16 cellular contexts compared by ENCODE assay signal in the genomic region with DNA sequence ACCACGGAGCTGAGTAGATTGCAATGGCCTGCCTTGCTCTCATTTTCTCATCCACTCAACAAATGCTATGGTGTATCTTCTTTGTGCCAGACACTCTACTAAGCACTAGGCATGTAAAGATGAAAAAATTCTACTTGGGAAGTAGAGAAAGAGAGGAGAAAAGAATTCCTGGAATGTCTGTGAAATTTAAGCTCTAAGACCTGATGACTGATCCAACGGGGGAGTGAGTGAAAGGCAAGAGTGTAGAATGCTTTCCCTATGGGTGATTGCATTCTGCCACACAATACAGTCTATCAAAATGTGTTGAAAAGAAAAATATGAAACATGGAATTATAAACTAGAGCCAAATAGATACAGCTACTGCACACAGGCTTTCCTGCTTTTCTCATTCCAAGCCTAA.
DNase-seq lines count a peak whose midpoint lies in the region; ATAC-seq and TF ChIP-seq lines count a peak whose summit lies in the region.
"Had no signal": no experiment of that assay in that cellular context is flagged by ENCODE, and none has a peak within 500 bp of the region (broad histone marks: within the 10 kb centered on the region; RNA-seq: fewer than 3 reads in every experiment).

No MANE protein-coding gene starts in this region.

- no peak overlapping the region for H3K27ac ChIP-seq in GM23248
- H3K27ac ChIP-seq in stomach = no peak overlapping the region
- H3K27ac ChIP-seq: right lobe of liver, tibial artery had no signal

- no peaks in the 10 kb centered on the region for H3K27me3 ChIP-seq in GM23248 (replicated peaks; ENCODE audit: insufficient read depth)
- no peaks in the 10 kb centered on the region for H3K27me3 ChIP-seq in stomach
- H3K27me3 ChIP-seq: tibial artery had no signal

- no peak overlapping the region for H3K4me3 Mint-ChIP-seq in WTC11
- H3K4me3 Mint-ChIP-seq: activated naive CD4-positive, alpha-beta T cell treated with anti-CD3 and anti-CD28 coated beads, Interleukin-2, amount 10 ng/mL, durations not matched to agents 7 days and 5 days had no signal

- in situ Hi-C loops in GM23248 (cut with MboI) = no loop called here

- H2AFZ ChIP-seq in GM23248 = no peak overlapping the region

- H3K4me1 ChIP-seq in GM23248 (ENCODE audit: insufficient read depth) (peaks cover 11% of the 10 kb centered on the region; the same call in 1 of the 2 replicates), stomach (no peaks in the 10 kb centered on the region)
- H3K4me1 ChIP-seq: right lobe of liver, tibial artery had no signal

- POLR2A ChIA-PET in WTC11 (lab: Charles Lee) = no interaction called here

- 2 to 3% methylated on average over 2 of the region's 2 CpGs for WGBS in GM23248 (ENCODE audit: low coverage in 1 of 2, low lambda C conversion rate in 2 of 2, missing lambda C conversion rate in 2 of 2), 2 experiments
- WGBS in stomach, 5 donors = 63 to 72% (median 68%) methylated on average over 2 of the region's 2 CpGs

- H3K4me3 ChIP-seq in GM23248 = no peak overlapping the region
- H3K4me3 ChIP-seq in stomach = no peak overlapping the region
- H3K4me3 ChIP-seq: right lobe of liver, tibial artery had no signal

- no peaks in the 10 kb centered on the region for H3K79me2 ChIP-seq in GM23248 (ENCODE audit: insufficient read depth)

- no peak for TF ChIP-seq EP300 in stomach (IDR thresholded peaks at IDR 0.05)

- no peak for TF ChIP-seq POLR2A in stomach (IDR thresholded peaks at IDR 0.05)

- H3F3A ChIP-seq in GM23248 (ENCODE audit: insufficient read depth) = 0 out of 2 replicates have a peak, but pooled peaks cover 5% of the 10 kb centered on the region

- peaks cover 17% of the 10 kb centered on the region for H3K4me1 Mint-ChIP-seq in WTC11
- H3K4me1 Mint-ChIP-seq: activated naive CD4-positive, alpha-beta T cell treated with anti-CD3 and anti-CD28 coated beads, Interleukin-2, amount 10 ng/mL, durations not matched to agents 7 days and 5 days had no signal

- peak overlapping the region; percentile 12 for H3K4me2 ChIP-seq in GM23248 (ENCODE audit: unreplicated experiment)

- H3K36me3 ChIP-seq in GM23248 (ENCODE audit: low read depth) (no peaks in the 10 kb centered on the region), stomach (no peaks in the 10 kb centered on the region)
- H3K36me3 ChIP-seq: right lobe of liver, tibial artery had no signal

- no peaks in the 10 kb centered on the region for H3K9me3 ChIP-seq in GM23248 (ENCODE audit: low read depth)
- H3K9me3 ChIP-seq in stomach = no peaks in the 10 kb centered on the region
- H3K9me3 ChIP-seq: right lobe of liver, tibial artery had no signal

- H3K27me3 Mint-ChIP-seq in WTC11 (ENCODE audit: low read depth) = no peaks in the 10 kb centered on the region
- H3K27me3 Mint-ChIP-seq: activated naive CD4-positive, alpha-beta T cell treated with anti-CD3 and anti-CD28 coated beads, Interleukin-2, amount 10 ng/mL, durations not matched to agents 7 days and 5 days had no signal

- no peaks in the 10 kb centered on the region for H3K9me2 ChIP-seq in GM23248 (ENCODE audit: insufficient read depth)

- TF ChIP-seq CTCF in WTC11 (IDR thresholded peaks at IDR 0.05) (no peak), omental fat pad (IDR thresholded peaks at IDR 0.05) (no peak), stomach (IDR thresholded peaks at IDR 0.05) (no peak)

- H3K9ac ChIP-seq in GM23248 = no peak overlapping the region

- peaks cover 14% of the 10 kb centered on the region for H3K9me3 Mint-ChIP-seq in WTC11

- peaks cover 13% of the 10 kb centered on the region for H3K36me3 Mint-ChIP-seq in WTC11
- H3K36me3 Mint-ChIP-seq: activated naive CD4-positive, alpha-beta T cell treated with anti-CD3 and anti-CD28 coated beads, Interleukin-2, amount 10 ng/mL, durations not matched to agents 7 days and 5 days had no signal

- intact Hi-C loops in left colon (cut with DNase I, micrococcal nuclease) = no loop called here
- intact Hi-C loops in stomach (cut with DNase I; ENCODE audit: low total_unique reads) = no loop called here

- peak; percentile 43 for DNase-seq in GM23248
- no peak for DNase-seq in WTC11 (ENCODE audit: low spot score)
- peak; percentile 16 for DNase-seq in glomerular visceral epithelial cell (ENCODE audit: extremely low spot score)
- no peak for DNase-seq in omental fat pad (ENCODE audit: low spot score)
- DNase-seq in GM19240 (ENCODE audit: insufficient read length, low spot score) = no peak
- no peak for DNase-seq in left colon
- DNase-seq in RPMI8226 = no peak
- DNase-seq in stomach = no peak
- DNase-seq: activated naive CD4-positive, alpha-beta T cell treated with anti-CD3 and anti-CD28 coated beads, Interleukin-2, amount 10 ng/mL, durations not matched to agents 7 days and 5 days; cerebellar nuclear complex; NCI-H1048; NK-92 treated with Interleukin-12 subunit alpha and Interleukin-12 subunit beta, amount 100 ng/mL, for 24 hours; right lobe of liver; SHP77 treated with DMSO at 0.1 percent for 48 hours; stimulated activated CD4-positive, alpha-beta T cell treated with anti-CD3 and anti-CD28 coated beads, Interleukin-4, amount 100 ng/mL, for 24 hours; tibial artery had no signal

- CTCF ChIA-PET in WTC11 (lab: Charles Lee) = no interaction called here

- no peaks in the 10 kb centered on the region for H4K20me1 ChIP-seq in GM23248 (ENCODE audit: insufficient read depth)

- H3K27ac Mint-ChIP-seq in WTC11 = peak overlapping the region; percentile 63
- H3K27ac Mint-ChIP-seq: activated naive CD4-positive, alpha-beta T cell treated with anti-CD3 and anti-CD28 coated beads, Interleukin-2, amount 10 ng/mL, durations not matched to agents 7 days and 5 days had no signal

- ATAC-seq in WTC11 (peak; percentile 71), omental fat pad (ENCODE audit: low FRiP score) (peak; percentile 32), left colon (no peak)
- ATAC-seq: right lobe of liver had no signal

TF ChIP-seq in WTC11, 78 proteins besides CTCF, POLR2A, EP300 and RAD21:
- TF ChIP-seq, protein P1, sequence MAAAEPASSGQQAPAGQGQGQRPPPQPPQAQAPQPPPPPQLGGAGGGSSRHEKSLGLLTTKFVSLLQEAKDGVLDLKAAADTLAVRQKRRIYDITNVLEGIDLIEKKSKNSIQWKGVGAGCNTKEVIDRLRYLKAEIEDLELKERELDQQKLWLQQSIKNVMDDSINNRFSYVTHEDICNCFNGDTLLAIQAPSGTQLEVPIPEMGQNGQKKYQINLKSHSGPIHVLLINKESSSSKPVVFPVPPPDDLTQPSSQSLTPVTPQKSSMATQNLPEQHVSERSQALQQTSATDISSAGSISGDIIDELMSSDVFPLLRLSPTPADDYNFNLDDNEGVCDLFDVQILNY (CRISPR knock-in tag; IDR thresholded peaks at IDR 0.05) = no peak
- TF ChIP-seq, protein P2, sequence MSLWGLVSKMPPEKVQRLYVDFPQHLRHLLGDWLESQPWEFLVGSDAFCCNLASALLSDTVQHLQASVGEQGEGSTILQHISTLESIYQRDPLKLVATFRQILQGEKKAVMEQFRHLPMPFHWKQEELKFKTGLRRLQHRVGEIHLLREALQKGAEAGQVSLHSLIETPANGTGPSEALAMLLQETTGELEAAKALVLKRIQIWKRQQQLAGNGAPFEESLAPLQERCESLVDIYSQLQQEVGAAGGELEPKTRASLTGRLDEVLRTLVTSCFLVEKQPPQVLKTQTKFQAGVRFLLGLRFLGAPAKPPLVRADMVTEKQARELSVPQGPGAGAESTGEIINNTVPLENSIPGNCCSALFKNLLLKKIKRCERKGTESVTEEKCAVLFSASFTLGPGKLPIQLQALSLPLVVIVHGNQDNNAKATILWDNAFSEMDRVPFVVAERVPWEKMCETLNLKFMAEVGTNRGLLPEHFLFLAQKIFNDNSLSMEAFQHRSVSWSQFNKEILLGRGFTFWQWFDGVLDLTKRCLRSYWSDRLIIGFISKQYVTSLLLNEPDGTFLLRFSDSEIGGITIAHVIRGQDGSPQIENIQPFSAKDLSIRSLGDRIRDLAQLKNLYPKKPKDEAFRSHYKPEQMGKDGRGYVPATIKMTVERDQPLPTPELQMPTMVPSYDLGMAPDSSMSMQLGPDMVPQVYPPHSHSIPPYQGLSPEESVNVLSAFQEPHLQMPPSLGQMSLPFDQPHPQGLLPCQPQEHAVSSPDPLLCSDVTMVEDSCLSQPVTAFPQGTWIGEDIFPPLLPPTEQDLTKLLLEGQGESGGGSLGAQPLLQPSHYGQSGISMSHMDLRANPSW (CRISPR knock-in tag; conservative IDR thresholded peaks at IDR 0.05; ENCODE audit: low read depth) = no peak
- no peak for TF ChIP-seq EMX1 (CRISPR knock-in tag; IDR thresholded peaks at IDR 0.05)
- no peak for TF ChIP-seq CREM (CRISPR knock-in tag; IDR thresholded peaks at IDR 0.05)
- TF ChIP-seq ZNF121 (CRISPR knock-in tag; IDR thresholded peaks at IDR 0.05) = no peak
- TF ChIP-seq, protein P3, sequence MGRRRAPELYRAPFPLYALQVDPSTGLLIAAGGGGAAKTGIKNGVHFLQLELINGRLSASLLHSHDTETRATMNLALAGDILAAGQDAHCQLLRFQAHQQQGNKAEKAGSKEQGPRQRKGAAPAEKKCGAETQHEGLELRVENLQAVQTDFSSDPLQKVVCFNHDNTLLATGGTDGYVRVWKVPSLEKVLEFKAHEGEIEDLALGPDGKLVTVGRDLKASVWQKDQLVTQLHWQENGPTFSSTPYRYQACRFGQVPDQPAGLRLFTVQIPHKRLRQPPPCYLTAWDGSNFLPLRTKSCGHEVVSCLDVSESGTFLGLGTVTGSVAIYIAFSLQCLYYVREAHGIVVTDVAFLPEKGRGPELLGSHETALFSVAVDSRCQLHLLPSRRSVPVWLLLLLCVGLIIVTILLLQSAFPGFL (CRISPR knock-in tag; IDR thresholded peaks at IDR 0.05; ENCODE audit: borderline replicate concordance) = no peak
- TF ChIP-seq KAT7 (CRISPR knock-in tag; IDR thresholded peaks at IDR 0.05; ENCODE audit: borderline replicate concordance) = no peak
- TF ChIP-seq TCF7 (CRISPR knock-in tag; IDR thresholded peaks at IDR 0.05; ENCODE audit: low read depth) = no peak
- TF ChIP-seq NR2C2 (CRISPR knock-in tag; IDR thresholded peaks at IDR 0.05) = no peak
- TF ChIP-seq ESRRA (CRISPR knock-in tag; IDR thresholded peaks at IDR 0.05; ENCODE audit: borderline replicate concordance) = no peak
- no peak for TF ChIP-seq NR1H2 (CRISPR knock-in tag; IDR thresholded peaks at IDR 0.05)
TF ChIP-seq in WTC11: peak in this region for 0.

Comparison
In these comparisons a context has a peak if more than half of its experiments do, and no peak if none do; other contexts are left out.
1. DNase-seq: peak in GM23248 (single experiment) and glomerular visceral epithelial cell (single experiment); none in WTC11 (single experiment), omental fat pad (single experiment), GM19240 (single experiment), left colon (0 of 2), RPMI8226 (single experiment) and stomach (single experiment).